In the genomic region with DNA sequence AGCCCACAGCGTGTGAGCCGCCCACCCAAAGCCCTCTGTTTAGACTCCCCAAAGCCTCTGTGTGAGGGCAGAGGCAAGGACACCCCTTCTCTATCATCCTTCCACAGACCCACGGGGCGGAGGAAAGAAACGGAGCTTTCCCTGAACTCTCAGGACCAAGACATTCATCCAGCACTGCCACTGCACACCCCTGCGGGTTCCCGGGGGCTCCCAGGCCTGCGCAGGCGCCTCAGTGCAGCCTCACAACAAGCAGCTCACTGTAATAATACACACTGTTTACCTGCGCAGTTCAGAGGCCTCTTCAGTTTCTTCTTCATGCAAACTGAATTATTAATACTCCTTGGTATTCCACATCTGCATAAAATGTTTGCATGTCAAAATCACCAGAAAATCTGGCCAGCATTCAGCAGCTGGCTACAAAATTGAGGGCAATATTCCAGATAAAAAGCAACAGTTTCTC, we compare ENCODE assay signal across 11 cellular contexts. TPM values are rescaled to one million over a fixed set of nuclear protein-coding genes. Genes with fewer than 3 reads are reported as not detected.
DNase-seq lines count a peak whose midpoint lies in the region; ATAC-seq, FAIRE-seq and TF ChIP-seq lines count a peak whose summit lies in the region.
"Had no signal": no experiment of that assay in that cellular context is flagged by ENCODE, and none has a peak within 500 bp of the region (broad histone marks: within the 10 kb centered on the region; RNA-seq: fewer than 3 reads in every experiment).

No MANE protein-coding gene starts in this region.

- intact Hi-C loops in left cardiac atrium (cut with DNase I), result no loop called here
- intact Hi-C loops in gastrocnemius medialis (cut with DNase I; ENCODE audit: low total_unique reads), result no loop called here
- intact Hi-C loops in testis (cut with DNase I; ENCODE audit: low total_unique reads), result no loop called here

- ATAC-seq in left cardiac atrium (peak; percentile 53 to 61), gastrocnemius medialis (peak in 1 of 2 donors; percentile 46)

- WGBS in testis, 2 donors, result 45 to 54% methylated on average over 10 of the region's 10 CpGs

- peak; percentile 33 for DNase-seq in GM12892 (ENCODE audit: insufficient read length)
- no peak for DNase-seq in left cardiac atrium
- DNase-seq in gastrocnemius medialis, result no peak
- DNase-seq in stimulated activated CD4-positive, alpha-beta T cell treated with anti-CD3 and anti-CD28 coated beads, Interleukin-1b, Interleukin-23, amount 100 ng/mL, for 48 hours, result no peak
- DNase-seq in testis, result no peak
- no peak for DNase-seq in HuH-7 (ENCODE audit: low spot score)
- DNase-seq in NCI-H748 treated with DMSO at 0.1 percent for 48 hours (lab: John Stamatoyannopoulos, UW), result no peak
- DNase-seq: effector CD4-positive, alpha-beta T cell; NCI-H1105 treated with DMSO at 0.1 percent for 48 hours had no signal

- no peaks in the 10 kb centered on the region for H3K9me3 ChIP-seq in gastrocnemius medialis
- H3K9me3 ChIP-seq in testis, result no peaks in the 10 kb centered on the region

- peak overlapping the region; percentile 19 to 56 (median 48) for H3K4me3 ChIP-seq in gastrocnemius medialis
- H3K4me3 ChIP-seq in testis, result peak overlapping the region in 1 of 2 donors; percentile 18
- H3K4me3 ChIP-seq: SK-N-MC had no signal

- TF ChIP-seq CTCF in gastrocnemius medialis (IDR thresholded peaks at IDR 0.05 in 4 of 5, conservative IDR thresholded peaks at IDR 0.05 in 1 of 5), result no peak
- TF ChIP-seq CTCF in testis (IDR thresholded peaks at IDR 0.05), result no peak

- TF ChIP-seq POLR2A in GM12892 (IDR thresholded peaks at IDR 0.05; ENCODE audit: low read depth, low read length) (no peak), gastrocnemius medialis (IDR thresholded peaks at IDR 0.05) (no peak), testis (IDR thresholded peaks at IDR 0.05) (no peak)

- H3K36me3 ChIP-seq in gastrocnemius medialis (no peaks in the 10 kb centered on the region), testis (ENCODE audit: low read depth, missing control alignments) (no peaks in the 10 kb centered on the region)

- H3K4me1 ChIP-seq in gastrocnemius medialis (peaks cover 0 to 8% of the 10 kb centered on the region in 2 donors), testis (peaks cover 23% of the 10 kb centered on the region)

- no peak for FAIRE-seq in GM12892 (lab: Jason Lieb, UNC)

- H3K27me3 ChIP-seq in gastrocnemius medialis, result no peaks in the 10 kb centered on the region
- H3K27me3 ChIP-seq in testis, result no peaks in the 10 kb centered on the region

- in situ Hi-C loops in gastrocnemius medialis (cut with MboI; ENCODE audit: low sequenced_read_pairs in 4 of 4), result no loop called here

- H3K27ac ChIP-seq in angular gyrus (ENCODE audit: low read depth, low read length), result peak overlapping the region; percentile 37
- H3K27ac ChIP-seq in gastrocnemius medialis, result peak overlapping the region; percentile 12 to 77 (median 50)
- peak overlapping the region in 1 of 2 donors; percentile 60 for H3K27ac ChIP-seq in testis
- H3K27ac ChIP-seq: SK-N-MC had no signal

RNA-seq across cellular contexts. Expression of a gene that starts 45.6 kb away (rescaled TPM):
- 1.7 TPM for polyA plus RNA-seq in GM12892 (2012; ENCODE audit: missing spikeins)
- 1 to 10 TPM; 3.8 to 5.1 TPM for total RNA-seq in left cardiac atrium
- 1 to 10 TPM in 2 of 4 donors, under 1 TPM in 2; 0.24 to 6.1 (median 0.88) TPM for total RNA-seq in gastrocnemius medialis
- total RNA-seq in testis, result 10 to 100 TPM; 32.8 to 33.4 TPM
- polyA plus RNA-seq in testis (ENCODE audit: insufficient read depth, low read depth, low replicate concordance), result 17.9 TPM

Comparison
In these comparisons a context has a peak if more than half of its experiments do, and no peak if none do; other contexts are left out.
1. RNA of a gene that starts 45.6 kb away (total RNA-seq): 32.8 to 33.4 TPM in testis; 3.8 to 5.1 TPM in left cardiac atrium and 0.24 to 6.1 TPM in gastrocnemius medialis; every median in the first group is over 4 times any median in the second.